18 cellular contexts compared by ENCODE assay signal in genomic region chr5:131387236-131387635, GRCh38.
A peak's percentile ranks its signal among the peaks of the same experiment; 100 is the strongest.
DNase-seq lines count a peak whose midpoint lies in the region; ATAC-seq and TF ChIP-seq lines count a peak whose summit lies in the region.
"Had no signal": no experiment of that assay in that cellular context is flagged by ENCODE, and none has a peak within 500 bp of the region (broad histone marks: within the 10 kb centered on the region; RNA-seq: fewer than 3 reads in every experiment).

No MANE protein-coding gene starts in this region.

- POLR2A ChIA-PET in CD8-positive, alpha-beta memory T cell (lab: Charles Lee) = interaction anchor here (1.1 kb wide), 1 partner anchor 123 kb away, joined by 3 read pairs; no protein-coding TSS in a partner anchor

- H3K9me3 Mint-ChIP-seq in CD8-positive, alpha-beta memory T cell = no peaks in the 10 kb centered on the region
- no peaks in the 10 kb centered on the region for H3K9me3 Mint-ChIP-seq in nephron

- TF ChIP-seq CTCF in C4-2B (conservative IDR thresholded peaks at IDR 0.05) (no peak), dorsolateral prefrontal cortex (IDR thresholded peaks at IDR 0.05 in 54 of 56, conservative IDR thresholded peaks at IDR 0.05 in 2 of 56; ENCODE audit: low read depth in 1 of 56, partially characterized antibody in 56 of 56) (no peak), nephron (IDR thresholded peaks at IDR 0.05; ENCODE audit: unreplicated experiment in 3 of 3) (no peak)

- peak overlapping the region; percentile 49 for H3K27ac ChIP-seq in C4-2B
- no peak overlapping the region for H3K27ac ChIP-seq in CD8-positive, alpha-beta memory T cell (ENCODE audit: low read depth, low read length)
- peak overlapping the region in 48 of 59 donors; percentile 1 to 95 (median 62) for H3K27ac ChIP-seq in dorsolateral prefrontal cortex
- H3K27ac ChIP-seq: psoas muscle, SJCRH30 had no signal

- H3K4me3 ChIP-seq in CD8-positive, alpha-beta memory T cell (ENCODE audit: low read length) = no peak overlapping the region
- H3K4me3 ChIP-seq in dorsolateral prefrontal cortex = no peak overlapping the region
- H3K4me3 ChIP-seq: breast epithelium, MG63, psoas muscle, SJCRH30 had no signal

- CTCF ChIA-PET in CD8-positive, alpha-beta memory T cell (lab: Charles Lee) = no interaction called here

- H3K4me1 ChIP-seq in CD8-positive, alpha-beta memory T cell (ENCODE audit: insufficient read depth, low read length) = peaks cover 45% of the 10 kb centered on the region
- H3K4me1 ChIP-seq: breast epithelium had no signal

- H3K36me3 Mint-ChIP-seq in CD8-positive, alpha-beta memory T cell = peaks cover 0 to 85% (median 19%) of the 10 kb centered on the region in 3 donors
- peaks cover 22% of the 10 kb centered on the region for H3K36me3 Mint-ChIP-seq in nephron (ENCODE audit: low read depth)

- peaks cover 16% of the 10 kb centered on the region for H3K36me3 ChIP-seq in CD8-positive, alpha-beta memory T cell (ENCODE audit: insufficient read depth, low read length)
- H3K36me3 ChIP-seq: breast epithelium had no signal

- ATAC-seq in GM21381 (IDR thresholded peaks at IDR 0.05; ENCODE audit: unreplicated experiment) (no peak), HG02981 (IDR thresholded peaks at IDR 0.05; ENCODE audit: unreplicated experiment) (no peak)
- ATAC-seq: psoas muscle had no signal

- DNase-seq in CD8-positive, alpha-beta memory T cell = no peak
- DNase-seq in dorsolateral prefrontal cortex (no peak), GOT3 (lab: John Stamatoyannopoulos, UW) (no peak)
- DNase-seq: activated gamma-delta T cell treated with Interleukin-2 at 50 U/mL for 16 hours, C1 segment of cervical spinal cord, H7, hypothalamus, MG63, NCI-H1930, NCI-H524 treated with DMSO at 0.1 percent for 48 hours, OCI-M1, psoas muscle had no signal

- no peaks in the 10 kb centered on the region for H3K27me3 Mint-ChIP-seq in CD8-positive, alpha-beta memory T cell
- H3K27me3 Mint-ChIP-seq in nephron (ENCODE audit: low read depth) = no peaks in the 10 kb centered on the region

- peaks cover 73 to 99% (median 88%) of the 10 kb centered on the region in 3 donors for H3K4me1 Mint-ChIP-seq in CD8-positive, alpha-beta memory T cell
- H3K4me1 Mint-ChIP-seq in nephron = peaks cover 6% of the 10 kb centered on the region

- H3K4me3 Mint-ChIP-seq in CD8-positive, alpha-beta memory T cell = peak overlapping the region in 3 of 7 donors; percentile 20 to 56 (median 31)
- H3K4me3 Mint-ChIP-seq in nephron = no peak overlapping the region

- H3K27ac Mint-ChIP-seq in CD8-positive, alpha-beta memory T cell = peak overlapping the region; percentile 43 to 97 (median 67)
- H3K27ac Mint-ChIP-seq in nephron = peak overlapping the region in 2 of 3 experiments; percentile 31 to 86

- intact Hi-C loops in dorsolateral prefrontal cortex (cut with DNase I) = loop anchor here (10.0 kb wide), 2 partner anchors 112 to 222 kb away; partner anchors contain the start of gene HINT1 (in 2 of the 2)

- no peaks in the 10 kb centered on the region for H3K9me3 ChIP-seq in CD8-positive, alpha-beta memory T cell (ENCODE audit: low read length)
- H3K9me3 ChIP-seq: breast epithelium, MG63, psoas muscle, SJCRH30 had no signal

- H3K27me3 ChIP-seq in CD8-positive, alpha-beta memory T cell (ENCODE audit: insufficient read depth, low read length, poor library complexity, severe bottlenecking) = no peaks in the 10 kb centered on the region
- no peaks in the 10 kb centered on the region for H3K27me3 ChIP-seq in dorsolateral prefrontal cortex
- H3K27me3 ChIP-seq: breast epithelium, MG63, SJCRH30 had no signal
